In genomic region chr3:143280984-143281383, GRCh38 we compare ENCODE assay signal across 19 cellular contexts.
A peak's percentile ranks its signal among the peaks of the same experiment; 100 is the strongest.
DNase-seq lines count a peak whose midpoint lies in the region; ATAC-seq and TF ChIP-seq lines count a peak whose summit lies in the region.
"Had no signal": no experiment of that assay in that cellular context is flagged by ENCODE, and none has a peak within 500 bp of the region (broad histone marks: within the 10 kb centered on the region; RNA-seq: fewer than 3 reads in every experiment).

No MANE protein-coding gene starts in this region.

- no peaks in the 10 kb centered on the region for H3K27me3 ChIP-seq in upper lobe of right lung
- H3K27me3 ChIP-seq: BLaER1 treated with 17β-estradiol and CSF1 and Interleukin-3, amounts not matched to agents 10 nM and 100 nM had no signal

- no peak overlapping the region for H3K27ac Mint-ChIP-seq in stimulated activated naive CD8-positive, alpha-beta T cell treated with anti-CD3 and anti-CD28 coated beads, Interleukin-15, amount 100 ng/mL, for 72 hours
- peak overlapping the region; percentile 91 to 98 for H3K27ac Mint-ChIP-seq in natural killer cell
- H3K27ac Mint-ChIP-seq: B cell; CD8-positive, alpha-beta T cell; GM23338; IgD-negative memory B cell had no signal

- no peaks in the 10 kb centered on the region for H3K4me1 ChIP-seq in upper lobe of right lung

- no peaks in the 10 kb centered on the region for H3K27me3 Mint-ChIP-seq in stimulated activated naive CD8-positive, alpha-beta T cell treated with anti-CD3 and anti-CD28 coated beads, Interleukin-15, amount 100 ng/mL, for 72 hours
- no peaks in the 10 kb centered on the region for H3K27me3 Mint-ChIP-seq in natural killer cell (ENCODE audit: low read depth in 2 of 2)
- H3K27me3 Mint-ChIP-seq: B cell, IgD-negative memory B cell had no signal

- no peak for DNase-seq in stimulated activated naive CD8-positive, alpha-beta T cell treated with anti-CD3 and anti-CD28 coated beads, Interleukin-15, amount 100 ng/mL, for 72 hours
- no peak for DNase-seq in stimulated activated naive CD8-positive, alpha-beta T cell treated with anti-CD3 and anti-CD28 coated beads, Interleukin-15, Interleukin-2, amounts not matched to agents 100 U/mL and 50 U/mL, for 24 hours
- DNase-seq in fibroblast of mammary gland (ENCODE audit: low read depth): peak; percentile 11
- DNase-seq in natural killer cell: peak; percentile 59
- no peak for DNase-seq in upper lobe of right lung
- no peak for DNase-seq in NCI-H1092 (lab: John Stamatoyannopoulos, UW)
- DNase-seq in HPDE6-E6E7 (ENCODE audit: extremely low spot score): no peak
- DNase-seq in NCI-H2196 (lab: John Stamatoyannopoulos, UW; ENCODE audit: unreplicated experiment): no peak
- DNase-seq: Calu3; CD8-positive, alpha-beta T cell; DMS79 treated with DMSO at 0.1 percent for 48 hours; EL; HCEC 1CT had no signal

- H3K36me3 ChIP-seq in upper lobe of right lung: no peaks in the 10 kb centered on the region

- no peak overlapping the region for H3K27ac ChIP-seq in upper lobe of right lung
- H3K27ac ChIP-seq: BLaER1 treated with 17β-estradiol and CSF1 and Interleukin-3, amounts not matched to agents 10 nM and 100 nM; HL-60 had no signal

- peak; percentile 27 for ATAC-seq in stimulated activated naive CD8-positive, alpha-beta T cell treated with anti-CD3 and anti-CD28 coated beads, Interleukin-15, amount 100 ng/mL, for 72 hours
- no peak for ATAC-seq in stimulated activated naive CD8-positive, alpha-beta T cell treated with anti-CD3 and anti-CD28 coated beads, Interleukin-15, Interleukin-2, amounts not matched to agents 100 U/mL and 50 U/mL, for 24 hours
- ATAC-seq in natural killer cell (peak; percentile 79 to 96 (median 87)), upper lobe of right lung (peak; percentile 35)
- ATAC-seq: CD8-positive, alpha-beta T cell; GM12878; GM23338 had no signal

- intact Hi-C loops in natural killer cell (cut with micrococcal nuclease): loop anchor here (1.0 to 2.0 kb wide), 4 partner anchors 20 to 160 kb away; no protein-coding TSS in a partner anchor
- intact Hi-C loops in upper lobe of right lung (cut with DNase I): no loop called here

- H3K4me1 Mint-ChIP-seq in stimulated activated naive CD8-positive, alpha-beta T cell treated with anti-CD3 and anti-CD28 coated beads, Interleukin-15, amount 100 ng/mL, for 72 hours: peaks cover 77% of the 10 kb centered on the region
- H3K4me1 Mint-ChIP-seq in natural killer cell: peaks cover 87 to 90% of the 10 kb centered on the region in 2 donors
- H3K4me1 Mint-ChIP-seq: GM23338, IgD-negative memory B cell had no signal

- no peak for TF ChIP-seq CTCF in fibroblast of mammary gland (conservative IDR thresholded peaks at IDR 0.05; ENCODE audit: control insufficient read depth, insufficient read depth, low read depth, low read length)
- no peak for TF ChIP-seq CTCF in natural killer cell (IDR thresholded peaks at IDR 0.05)
- TF ChIP-seq CTCF in upper lobe of right lung (IDR thresholded peaks at IDR 0.05): no peak

- no peaks in the 10 kb centered on the region for H3K9me3 Mint-ChIP-seq in stimulated activated naive CD8-positive, alpha-beta T cell treated with anti-CD3 and anti-CD28 coated beads, Interleukin-15, amount 100 ng/mL, for 72 hours
- no peaks in the 10 kb centered on the region for H3K9me3 Mint-ChIP-seq in natural killer cell
- H3K9me3 Mint-ChIP-seq: CD8-positive, alpha-beta T cell; GM23338 had no signal

- no peak overlapping the region for H3K4me3 Mint-ChIP-seq in stimulated activated naive CD8-positive, alpha-beta T cell treated with anti-CD3 and anti-CD28 coated beads, Interleukin-15, amount 100 ng/mL, for 72 hours
- peak overlapping the region; percentile 70 for H3K4me3 Mint-ChIP-seq in natural killer cell
- H3K4me3 Mint-ChIP-seq: B cell; CD8-positive, alpha-beta T cell; GM23338 had no signal

- no peaks in the 10 kb centered on the region for H3K36me3 Mint-ChIP-seq in natural killer cell
- H3K36me3 Mint-ChIP-seq: CD8-positive, alpha-beta T cell had no signal

- no peak overlapping the region for H3K4me3 ChIP-seq in fibroblast of mammary gland (ENCODE audit: control insufficient read depth, low read depth, low read length)
- H3K4me3 ChIP-seq in upper lobe of right lung: no peak overlapping the region
- H3K4me3 ChIP-seq: BLaER1 treated with 17β-estradiol and CSF1 and Interleukin-3, amounts not matched to agents 10 nM and 100 nM; GM12878; GM23338 had no signal

- no peaks in the 10 kb centered on the region for H3K9me3 ChIP-seq in upper lobe of right lung

Comparison
In these comparisons a context has a peak if more than half of its experiments do, and no peak if none do; other contexts are left out.
1. DNase-seq: peak in fibroblast of mammary gland (single experiment) and natural killer cell (single experiment); none in stimulated activated naive CD8-positive, alpha-beta T cell treated with anti-CD3 and anti-CD28 coated beads, Interleukin-15, amount 100 ng/mL, for 72 hours (0 of 2), stimulated activated naive CD8-positive, alpha-beta T cell treated with anti-CD3 and anti-CD28 coated beads, Interleukin-15, Interleukin-2, amounts not matched to agents 100 U/mL and 50 U/mL, for 24 hours (single experiment), upper lobe of right lung (single experiment), NCI-H1092 (single experiment), HPDE6-E6E7 (single experiment) and NCI-H2196 (single experiment).
2. H3K27ac Mint-ChIP-seq: peak in natural killer cell (2 of 2); none in stimulated activated naive CD8-positive, alpha-beta T cell treated with anti-CD3 and anti-CD28 coated beads, Interleukin-15, amount 100 ng/mL, for 72 hours (0 of 2).